Comparison of ENCODE assay signal across 26 cellular contexts in genomic region chr12:75644472-75645072, GRCh38.
DNase-seq lines count a peak whose midpoint lies in the region; ATAC-seq, FAIRE-seq and TF ChIP-seq lines count a peak whose summit lies in the region.
"Had no signal": no experiment of that assay in that cellular context is flagged by ENCODE, and none has a peak within 500 bp of the region (broad histone marks: within the 10 kb centered on the region; RNA-seq: fewer than 3 reads in every experiment).

No MANE protein-coding gene starts in this region.

- 94% methylated on average over 3 of the region's 3 CpGs; no CpG with 5 or more reads in 1 of the 2 experiments for WGBS in H1 (ENCODE audit: extremely low coverage in 1 of 2, insufficient coverage in 1 of 2, insufficient read length in 1 of 2, insufficient replicate concordance in 2 of 2, low coverage in 1 of 2, low lambda C conversion rate in 2 of 2, missing lambda C conversion rate in 1 of 2), 2 experiments
- 75 to 88% methylated on average over 1 to 3 of the region's 3 CpGs for WGBS in endodermal cell (ENCODE audit: insufficient coverage in 1 of 2, insufficient read length in 1 of 2), 2 experiments

- H3K27me3 Mint-ChIP-seq in natural killer cell treated with Interleukin-12 subunit alpha and Interleukin-12 subunit beta and Interleukin-15 and Interleukin-18, amount 100 ng/mL, for 72 hours: no peaks in the 10 kb centered on the region
- H3K27me3 Mint-ChIP-seq in natural killer cell (ENCODE audit: low read depth in 2 of 2) (peaks cover 3 to 18% of the 10 kb centered on the region in 2 donors), endodermal cell (ENCODE audit: insufficient read depth) (no peaks in the 10 kb centered on the region)
- H3K27me3 Mint-ChIP-seq in activated naive CD4-positive, alpha-beta T cell treated with anti-CD3 and anti-CD28 coated beads, Interleukin-2, amount 10 ng/mL, durations not matched to agents 7 days and 5 days: no peaks in the 10 kb centered on the region
- H3K27me3 Mint-ChIP-seq: CD4-positive, CD25-positive, alpha-beta regulatory T cell had no signal

- H4K20me1 ChIP-seq in Loucy (ENCODE audit: insufficient read depth, low read length, poor library complexity, severe bottlenecking) (no peaks in the 10 kb centered on the region), H1 (replicated peaks in 1 of 2; ENCODE audit: control insufficient read depth in 1 of 2, insufficient read depth in 2 of 2, low read length in 2 of 2) (no peaks in the 10 kb centered on the region)

- no peak overlapping the region for H2BK12ac ChIP-seq in H1 (ENCODE audit: low read depth, low read length)

- no peak overlapping the region for H4K5ac ChIP-seq in H1 (ENCODE audit: insufficient read length, low read depth, low read length)

- peak overlapping the region; percentile 3 for H3K4me2 ChIP-seq in Loucy (ENCODE audit: low read depth, low read length, poor library complexity, severe bottlenecking)
- no peak overlapping the region for H3K4me2 ChIP-seq in H1 (ENCODE audit: insufficient read depth in 1 of 2, low read depth in 2 of 2, low read length in 2 of 2)

- no peak overlapping the region for H2BK20ac ChIP-seq in H1 (ENCODE audit: low read length)

- H3K4ac ChIP-seq in H1 (replicated peaks; ENCODE audit: insufficient read length, low read depth, low read length): no peak overlapping the region

- H3K27ac ChIP-seq in H1 (ENCODE audit: low read depth, low read length) (no peak overlapping the region), endodermal cell (ENCODE audit: low read depth, low read length) (no peak overlapping the region), gastrocnemius medialis (no peak overlapping the region)
- H3K27ac ChIP-seq: 22Rv1, Peyer's patch had no signal

- no peak for FAIRE-seq in H1 (lab: Jason Lieb, UNC)
- FAIRE-seq: D721Med, GM12892 had no signal

- H3K18ac ChIP-seq in H1 (ENCODE audit: extremely low read depth, low read length): no peak overlapping the region

- H3K9me3 Mint-ChIP-seq in natural killer cell treated with Interleukin-12 subunit alpha and Interleukin-12 subunit beta and Interleukin-15 and Interleukin-18, amount 100 ng/mL, for 72 hours: no peaks in the 10 kb centered on the region
- no peaks in the 10 kb centered on the region for H3K9me3 Mint-ChIP-seq in natural killer cell
- H3K9me3 Mint-ChIP-seq in endodermal cell: no peaks in the 10 kb centered on the region
- H3K9me3 Mint-ChIP-seq in activated naive CD4-positive, alpha-beta T cell treated with anti-CD3 and anti-CD28 coated beads, Interleukin-2, amount 10 ng/mL, durations not matched to agents 7 days and 5 days: no peaks in the 10 kb centered on the region
- H3K9me3 Mint-ChIP-seq: CD4-positive, CD25-positive, alpha-beta regulatory T cell; H9; HFFc6 had no signal

- no peak overlapping the region for H2BK120ac ChIP-seq in H1 (replicated peaks; ENCODE audit: low read depth, low read length)

- no peak for TF ChIP-seq CTCF in natural killer cell (IDR thresholded peaks at IDR 0.05)
- no peak for TF ChIP-seq CTCF in Loucy (conservative IDR thresholded peaks at IDR 0.05; ENCODE audit: low read length)
- no peak for TF ChIP-seq CTCF in H1 (IDR thresholded peaks at IDR 0.05; ENCODE audit: control extremely low read depth in 1 of 3, insufficient read depth in 1 of 3, low read depth in 1 of 3, low read length in 3 of 3)
- no peak for TF ChIP-seq CTCF in endodermal cell (conservative IDR thresholded peaks at IDR 0.05)
- TF ChIP-seq CTCF in gastrocnemius medialis (IDR thresholded peaks at IDR 0.05 in 4 of 5, conservative IDR thresholded peaks at IDR 0.05 in 1 of 5): no peak

- H3K4me1 ChIP-seq in Loucy (ENCODE audit: insufficient read depth, low read length, poor library complexity, severe bottlenecking): peaks cover 57% of the 10 kb centered on the region
- no peaks in the 10 kb centered on the region for H3K4me1 ChIP-seq in H1 (replicated peaks in 1 of 4; ENCODE audit: control insufficient read depth in 3 of 4, insufficient read depth in 4 of 4, low read length in 3 of 4)
- H3K4me1 ChIP-seq in endodermal cell (ENCODE audit: control insufficient read depth, insufficient read depth, low read length): no peaks in the 10 kb centered on the region
- no peaks in the 10 kb centered on the region for H3K4me1 ChIP-seq in gastrocnemius medialis
- H3K4me1 ChIP-seq: Peyer's patch had no signal

- no peak for TF ChIP-seq EP300 in H1 (IDR thresholded peaks at IDR 0.05; ENCODE audit: borderline replicate concordance in 1 of 2, low read depth in 2 of 2, low read length in 2 of 2)

- CTCF ChIA-PET in H1 (lab: Charles Lee; ENCODE audit: partially characterized antibody): interaction anchor here (2.1 kb wide), 1 partner anchor 23 kb away, joined by 4 read pairs; no protein-coding TSS in a partner anchor
- CTCF ChIA-PET in activated naive CD4-positive, alpha-beta T cell treated with anti-CD3 and anti-CD28 coated beads, Interleukin-2, amount 10 ng/mL, durations not matched to agents 7 days and 5 days (lab: Charles Lee): no interaction called here

- no peaks in the 10 kb centered on the region for H3K36me3 Mint-ChIP-seq in natural killer cell treated with Interleukin-12 subunit alpha and Interleukin-12 subunit beta and Interleukin-15 and Interleukin-18, amount 100 ng/mL, for 72 hours
- H3K36me3 Mint-ChIP-seq in natural killer cell (no peaks in the 10 kb centered on the region), endodermal cell (ENCODE audit: low read depth) (no peaks in the 10 kb centered on the region)
- no peaks in the 10 kb centered on the region for H3K36me3 Mint-ChIP-seq in activated naive CD4-positive, alpha-beta T cell treated with anti-CD3 and anti-CD28 coated beads, Interleukin-2, amount 10 ng/mL, durations not matched to agents 7 days and 5 days
- H3K36me3 Mint-ChIP-seq: CD4-positive, CD25-positive, alpha-beta regulatory T cell had no signal

- H3K4me3 ChIP-seq in Loucy (ENCODE audit: low read length, poor library complexity, severe bottlenecking) (no peak overlapping the region), H1 (ENCODE audit: extremely low read depth in 1 of 4, insufficient read depth in 2 of 4, low read depth in 3 of 4, low read length in 4 of 4) (no peak overlapping the region), H7 (ENCODE audit: insufficient read depth, low read depth, low read length) (no peak overlapping the region), endodermal cell (ENCODE audit: low read length) (no peak overlapping the region), gastrocnemius medialis (no peak overlapping the region)
- H3K4me3 ChIP-seq: Peyer's patch had no signal

- no peak for TF ChIP-seq POLR2A in H1 (IDR thresholded peaks at IDR 0.05; ENCODE audit: control extremely low read depth in 1 of 2, low read depth in 2 of 2, low read length in 2 of 2)
- TF ChIP-seq POLR2A in gastrocnemius medialis (IDR thresholded peaks at IDR 0.05): no peak

- H3K4me3 Mint-ChIP-seq in natural killer cell treated with Interleukin-12 subunit alpha and Interleukin-12 subunit beta and Interleukin-15 and Interleukin-18, amount 100 ng/mL, for 72 hours: peak overlapping the region; percentile 16
- H3K4me3 Mint-ChIP-seq in natural killer cell (no peak overlapping the region), endodermal cell (no peak overlapping the region)
- H3K4me3 Mint-ChIP-seq in activated naive CD4-positive, alpha-beta T cell treated with anti-CD3 and anti-CD28 coated beads, Interleukin-2, amount 10 ng/mL, durations not matched to agents 7 days and 5 days: no peak overlapping the region
- H3K4me3 Mint-ChIP-seq: CD4-positive, CD25-positive, alpha-beta regulatory T cell; H9; HFFc6 had no signal

- H3K27me3 ChIP-seq in Loucy (ENCODE audit: insufficient read depth, low read length, poor library complexity, severe bottlenecking) (no peaks in the 10 kb centered on the region), H1 (replicated peaks in 1 of 4; ENCODE audit: control insufficient read depth in 3 of 4, extremely low read depth in 1 of 4, insufficient read depth in 3 of 4, low read length in 3 of 4) (no peaks in the 10 kb centered on the region), H7 (ENCODE audit: control insufficient read depth, insufficient read depth, low read length) (no peaks in the 10 kb centered on the region), endodermal cell (ENCODE audit: control insufficient read depth, insufficient read depth, low read length, poor library complexity, severe bottlenecking) (no peaks in the 10 kb centered on the region), gastrocnemius medialis (no peaks in the 10 kb centered on the region)
- H3K27me3 ChIP-seq: BE2C, Peyer's patch had no signal

- no peak overlapping the region for H2BK5ac ChIP-seq in H1 (ENCODE audit: low read depth, low read length)

- no peak overlapping the region for H4K8ac ChIP-seq in H1 (ENCODE audit: extremely low read depth, insufficient read depth, low read length)

- H2AFZ ChIP-seq in Loucy (ENCODE audit: low read length) (peak overlapping the region; percentile 21; the same call in 1 of the 2 replicates), H1 (ENCODE audit: low read length) (0 out of 2 replicates have a peak overlapping the region, but pooled peaks have one; percentile 42)

- no peaks in the 10 kb centered on the region for H3K9me2 ChIP-seq in Loucy (replicated peaks; ENCODE audit: low read depth, low read length)

- POLR2A ChIA-PET in H1 (lab: Charles Lee; ENCODE audit: partially characterized antibody): no interaction called here

- no peak overlapping the region for H3K56ac ChIP-seq in H1 (replicated peaks; ENCODE audit: insufficient read length, low read depth, low read length)

- no peak overlapping the region for H2AK5ac ChIP-seq in H1 (ENCODE audit: low read depth, low read length)

- ATAC-seq in natural killer cell treated with Interleukin-12 subunit alpha and Interleukin-12 subunit beta and Interleukin-15 and Interleukin-18, amount 100 ng/mL, for 72 hours: no peak
- ATAC-seq in natural killer cell (no peak), gastrocnemius medialis (no peak)

- no peak overlapping the region for H2BK15ac ChIP-seq in H1 (ENCODE audit: low read length)

- in situ Hi-C loops in gastrocnemius medialis (cut with MboI; ENCODE audit: low sequenced_read_pairs in 4 of 4): no loop called here

- no peak overlapping the region for H3K14ac ChIP-seq in H1 (ENCODE audit: insufficient read length)

- H3K27ac Mint-ChIP-seq in natural killer cell treated with Interleukin-12 subunit alpha and Interleukin-12 subunit beta and Interleukin-15 and Interleukin-18, amount 100 ng/mL, for 72 hours: peak overlapping the region in 1 of 2 donors; percentile 59
- no peak overlapping the region for H3K27ac Mint-ChIP-seq in natural killer cell
- H3K27ac Mint-ChIP-seq in endodermal cell: no peak overlapping the region
- no peak overlapping the region for H3K27ac Mint-ChIP-seq in activated naive CD4-positive, alpha-beta T cell treated with anti-CD3 and anti-CD28 coated beads, Interleukin-2, amount 10 ng/mL, durations not matched to agents 7 days and 5 days
- H3K27ac Mint-ChIP-seq: CD4-positive, CD25-positive, alpha-beta regulatory T cell; HFFc6 had no signal

- peaks cover 18 to 30% of the 10 kb centered on the region in 2 donors for H3K4me1 Mint-ChIP-seq in natural killer cell treated with Interleukin-12 subunit alpha and Interleukin-12 subunit beta and Interleukin-15 and Interleukin-18, amount 100 ng/mL, for 72 hours (ENCODE audit: low read depth in 2 of 2)
- peaks cover 11 to 12% of the 10 kb centered on the region in 2 donors for H3K4me1 Mint-ChIP-seq in natural killer cell
- peaks cover 25% of the 10 kb centered on the region for H3K4me1 Mint-ChIP-seq in endodermal cell
- H3K4me1 Mint-ChIP-seq in activated naive CD4-positive, alpha-beta T cell treated with anti-CD3 and anti-CD28 coated beads, Interleukin-2, amount 10 ng/mL, durations not matched to agents 7 days and 5 days: peaks cover 15% of the 10 kb centered on the region

- intact Hi-C loops in natural killer cell (cut with micrococcal nuclease) (no loop called here), gastrocnemius medialis (cut with DNase I; ENCODE audit: low total_unique reads) (no loop called here)

- H4K91ac ChIP-seq in H1 (replicated peaks; ENCODE audit: insufficient read length, low read length): no peak overlapping the region

- H3K23me2 ChIP-seq in H1 (ENCODE audit: low read depth, low read length): no peaks in the 10 kb centered on the region

- H3K9ac ChIP-seq in Loucy (ENCODE audit: low read depth, low read length, poor library complexity, severe bottlenecking) (peak overlapping the region; percentile 10), H1 (replicated peaks in 1 of 4; ENCODE audit: extremely low read depth in 1 of 4, low read depth in 3 of 4, low read length in 3 of 4) (no peak overlapping the region), endodermal cell (ENCODE audit: extremely low read depth, low read length, poor library complexity, severe bottlenecking) (no peak overlapping the region)

- H3K79me2 ChIP-seq in Loucy (ENCODE audit: insufficient read depth, low read length) (no peaks in the 10 kb centered on the region), H1 (ENCODE audit: control insufficient read depth in 1 of 2, insufficient read depth in 2 of 2, low read length in 2 of 2) (no peaks in the 10 kb centered on the region)

- H3K36me3 ChIP-seq in Loucy (ENCODE audit: insufficient read depth, low read length) (no peaks in the 10 kb centered on the region), H1 (ENCODE audit: control insufficient read depth in 2 of 4, insufficient read depth in 4 of 4, low read length in 3 of 4) (no peaks in the 10 kb centered on the region), H7 (replicated peaks; ENCODE audit: control insufficient read depth, insufficient read depth, low read length) (no peaks in the 10 kb centered on the region), endodermal cell (ENCODE audit: control insufficient read depth, insufficient read depth, low read length) (no peaks in the 10 kb centered on the region), gastrocnemius medialis (no peaks in the 10 kb centered on the region)
- H3K36me3 ChIP-seq: BE2C, Peyer's patch had no signal

- H3K23ac ChIP-seq in H1 (ENCODE audit: insufficient read length): no peak overlapping the region

- H3K79me1 ChIP-seq in H1 (ENCODE audit: low read depth, low read length): no peaks in the 10 kb centered on the region

- DNase-seq in natural killer cell treated with Interleukin-12 subunit alpha and Interleukin-12 subunit beta and Interleukin-15 and Interleukin-18, amount 100 ng/mL, for 72 hours (ENCODE audit: low spot score): no peak
- DNase-seq in natural killer cell: no peak
- DNase-seq in H1 (ENCODE audit: low read depth in 1 of 2, low spot score in 2 of 2): no peak
- DNase-seq in H7: no peak
- no peak for DNase-seq in endodermal cell
- DNase-seq in gastrocnemius medialis: no peak
- no peak for DNase-seq in activated naive CD4-positive, alpha-beta T cell treated with anti-CD3 and anti-CD28 coated beads, Interleukin-2, amount 10 ng/mL, durations not matched to agents 7 days and 5 days
- DNase-seq: BE2C; CD4-positive, CD25-positive, alpha-beta regulatory T cell; H9; HFFc6; KG1; NCI-H1048; NCI-H1417; NCI-H1694; NCI-H2029 treated with DMSO at 0.1 percent for 48 hours; NCI-H446 treated with DMSO at 0.1 percent for 48 hours; NCI-H526; NCI-H82; NK-92 treated with Interleukin-12 subunit alpha and Interleukin-12 subunit beta, amount 100 ng/mL, for 24 hours; Peyer's patch; SHP77 treated with DMSO at 0.1 percent for 48 hours had no signal

- no peak for TF ChIP-seq RAD21 in H1 (IDR thresholded peaks at IDR 0.05 in 1 of 2, conservative IDR thresholded peaks at IDR 0.05 in 1 of 2; ENCODE audit: low read depth in 2 of 2, low read length in 2 of 2)

- peaks cover 6% of the 10 kb centered on the region; the same call in 1 of the 2 replicates for H3F3A ChIP-seq in Loucy (ENCODE audit: low read depth)

- no peaks in the 10 kb centered on the region for H3K9me3 ChIP-seq in Loucy (ENCODE audit: insufficient read depth, low read depth, low read length)
- H3K9me3 ChIP-seq in H1 (ENCODE audit: insufficient read depth in 2 of 2, low read depth in 1 of 2, low read length in 1 of 2): no peaks in the 10 kb centered on the region
- H3K9me3 ChIP-seq in endodermal cell (ENCODE audit: control insufficient read depth, low read length): no peaks in the 10 kb centered on the region
- no peaks in the 10 kb centered on the region for H3K9me3 ChIP-seq in gastrocnemius medialis
- H3K9me3 ChIP-seq: BE2C, Peyer's patch had no signal
